11 cellular contexts compared by ENCODE assay signal in the genomic region with DNA sequence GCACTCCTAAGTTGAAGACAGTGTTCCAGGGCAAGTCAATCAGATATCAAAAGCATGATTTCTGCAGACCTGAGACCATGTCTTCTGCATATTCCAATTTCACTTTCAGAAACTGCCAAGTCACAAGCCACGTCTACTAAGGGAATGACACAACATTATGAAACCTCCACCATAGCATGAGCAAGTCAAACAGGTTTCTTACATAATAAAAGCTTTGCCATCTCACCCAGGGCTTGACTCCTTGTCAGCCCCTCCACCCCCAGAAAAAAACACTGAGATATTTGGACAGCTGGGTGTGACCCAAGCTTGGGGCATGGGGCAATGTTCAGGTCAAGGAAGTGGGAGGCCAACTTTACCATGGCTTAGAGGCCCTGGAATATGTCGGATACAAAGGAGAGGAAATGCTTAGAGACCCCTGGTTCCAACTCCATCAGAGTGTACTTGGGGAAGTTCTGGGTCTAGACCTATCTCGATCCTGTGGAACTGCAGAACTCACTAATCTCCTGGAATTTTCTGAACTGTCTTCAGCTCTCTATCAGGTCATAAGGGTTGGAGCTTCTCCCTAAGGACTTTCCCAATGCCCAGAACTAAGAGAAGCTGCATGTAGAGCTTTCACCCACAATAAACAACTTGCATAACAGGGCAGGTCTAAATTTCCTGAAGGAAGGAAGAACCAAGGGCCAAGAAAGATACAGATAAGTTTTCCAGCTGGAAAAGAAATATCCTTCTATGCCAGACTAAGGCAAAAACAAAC.
DNase-seq lines count a peak whose midpoint lies in the region; ATAC-seq and TF ChIP-seq lines count a peak whose summit lies in the region.
"Had no signal": no experiment of that assay in that cellular context is flagged by ENCODE, and none has a peak within 500 bp of the region (broad histone marks: within the 10 kb centered on the region; RNA-seq: fewer than 3 reads in every experiment).

No MANE protein-coding gene starts in this region.

- ATAC-seq in GM18508 (IDR thresholded peaks at IDR 0.05; ENCODE audit: insufficient read depth, unreplicated experiment) (peak; percentile 76), HCT116 (no peak), left colon (peak; percentile 96)

- no peak for TF ChIP-seq CTCF in HCT116 (IDR thresholded peaks at IDR 0.05 in 2 of 3, conservative IDR thresholded peaks at IDR 0.05 in 1 of 3; ENCODE audit: borderline replicate concordance in 1 of 3, insufficient read depth in 1 of 3, low read depth in 2 of 3, low read length in 2 of 3)
- TF ChIP-seq CTCF in OCI-LY3 (IDR thresholded peaks at IDR 0.05; ENCODE audit: low read depth, low read length): no peak

- RAD21 ChIA-PET in HCT116 (lab: Charles Lee; ENCODE audit: low non-redundant PET in 1 of 2, low total read pairs in 2 of 2, uncharacterized antibody in 2 of 2, unreplicated experiment in 2 of 2): no interaction called here

- H2AFZ ChIP-seq in HCT116 (ENCODE audit: low read depth, low read length, poor library complexity, severe bottlenecking) (no peak overlapping the region), OCI-LY3 (ENCODE audit: low read depth, low read length) (no peak overlapping the region)

- no peak overlapping the region for H3K27ac ChIP-seq in HCT116 (ENCODE audit: low read depth, low read length)
- no peak overlapping the region for H3K27ac ChIP-seq in OCI-LY3 (ENCODE audit: low read length)
- H3K27ac ChIP-seq: KMS-11 had no signal

- TF ChIP-seq RAD21 in HCT116 (IDR thresholded peaks at IDR 0.05; ENCODE audit: low read depth): no peak

- BruUV-seq in HCT116 (replicated peaks; lab: Mats Ljungman, UMichigan): no TSS peak

- no peaks in the 10 kb centered on the region for H3K9me3 ChIP-seq in HCT116 (ENCODE audit: control insufficient read depth in 1 of 2, insufficient read depth in 1 of 2, low read depth in 1 of 2, low read length in 2 of 2)
- no peaks in the 10 kb centered on the region for H3K9me3 ChIP-seq in OCI-LY3 (ENCODE audit: insufficient read depth, low read length)

- no peaks in the 10 kb centered on the region for H3K36me3 ChIP-seq in HCT116 (ENCODE audit: control insufficient read depth in 1 of 2, insufficient read depth in 2 of 2, low read length in 2 of 2)
- H3K36me3 ChIP-seq in OCI-LY3 (replicated peaks; ENCODE audit: low read depth, low read length): no peaks in the 10 kb centered on the region

- intact Hi-C loops in HCT116 (cut with micrococcal nuclease) (loop anchor here (5.0 kb wide), 1 partner anchor 188 kb away; no protein-coding TSS in a partner anchor), left colon (cut with DNase I, micrococcal nuclease) (no loop called here)

- H3K4me2 ChIP-seq in HCT116 (ENCODE audit: low read length) (no peak overlapping the region), OCI-LY3 (ENCODE audit: low read length) (peak overlapping the region; percentile 31; the same call in 1 of the 2 replicates)
- H3K4me2 ChIP-seq: KMS-11 had no signal

- H3K27me3 ChIP-seq in HCT116 (ENCODE audit: insufficient read depth, low read length) (no peaks in the 10 kb centered on the region), OCI-LY3 (ENCODE audit: low read depth, low read length) (no peaks in the 10 kb centered on the region)

- CTCF ChIA-PET in HCT116 (lab: Charles Lee): interaction anchor here (0.8 kb wide), 1 partner anchor 80 kb away, joined by 3 read pairs; no protein-coding TSS in a partner anchor

- no peaks in the 10 kb centered on the region for H4K20me1 ChIP-seq in HCT116 (ENCODE audit: insufficient read depth)
- no peaks in the 10 kb centered on the region for H4K20me1 ChIP-seq in OCI-LY3 (ENCODE audit: insufficient read depth, low read length)

- H3K9ac ChIP-seq in HCT116 (ENCODE audit: low read length) (no peak overlapping the region), OCI-LY3 (ENCODE audit: low read length) (no peak overlapping the region)
- H3K9ac ChIP-seq: KMS-11 had no signal

- POLR2A ChIA-PET in HCT116 (lab: Charles Lee): no interaction called here

- H3K79me2 ChIP-seq in HCT116 (ENCODE audit: insufficient read depth, low read length) (no peaks in the 10 kb centered on the region), OCI-LY3 (ENCODE audit: low read length) (no peaks in the 10 kb centered on the region)

- H3K4me3 ChIP-seq in HCT116 (replicated peaks in 1 of 2; ENCODE audit: low read depth in 1 of 2, low read length in 2 of 2) (no peak overlapping the region), OCI-LY3 (ENCODE audit: low read length) (no peak overlapping the region)

- TF ChIP-seq POLR2A in HCT116 (IDR thresholded peaks at IDR 0.05; ENCODE audit: borderline replicate concordance, extremely low read depth, insufficient read depth, insufficient read length): no peak

- no peak for DNase-seq in HCT116 (ENCODE audit: low read depth, low spot score)
- peak; percentile 13 to 56 for DNase-seq in left colon
- DNase-seq in NCI-H2081 (lab: John Stamatoyannopoulos, UW): no peak
- DNase-seq in amygdala (lab: John Stamatoyannopoulos, UW): no peak
- DNase-seq in kidney glomerular epithelial cell (lab: John Stamatoyannopoulos, UW): no peak
- DNase-seq in NCI-H82 treated with DMSO at 0.1 percent for 48 hours (lab: John Stamatoyannopoulos, UW; ENCODE audit: unreplicated experiment): no peak
- DNase-seq: effector CD8-positive, alpha-beta T cell; naive B cell had no signal

- H3K4me1 ChIP-seq in HCT116 (ENCODE audit: control insufficient read depth in 1 of 2, insufficient read depth in 2 of 2, low read length in 2 of 2) (peaks cover 0 to 4% of the 10 kb centered on the region in 2 experiments; a peak in 1 of 4 replicates), OCI-LY3 (ENCODE audit: low read length) (peaks cover 31% of the 10 kb centered on the region)

- H3K9me2 ChIP-seq in HCT116 (ENCODE audit: insufficient read depth): no peaks in the 10 kb centered on the region

TF ChIP-seq in HCT116, 20 proteins besides CTCF, POLR2A, EP300 and RAD21:
- TF ChIP-seq SP1 (IDR thresholded peaks at IDR 0.05; ENCODE audit: low read depth) (0 out of 2 replicates have a peak, but pooled peaks have one; percentile 9), CEBPB (IDR thresholded peaks at IDR 0.05; ENCODE audit: low read depth) (0 out of 2 replicates have a peak, but pooled peaks have one; percentile 21), FOSL1 (IDR thresholded peaks at IDR 0.05; ENCODE audit: low read depth) (no peak)

Comparison
In these comparisons a context has a peak if more than half of its experiments do, and no peak if none do; other contexts are left out.
1. DNase-seq: peak in left colon (2 of 2); none in HCT116 (single experiment), NCI-H2081 (0 of 2), amygdala (0 of 56), kidney glomerular epithelial cell (single experiment) and NCI-H82 treated with DMSO at 0.1 percent for 48 hours (single experiment).